ENCODE assay signal across 8 cellular contexts in the genomic region with DNA sequence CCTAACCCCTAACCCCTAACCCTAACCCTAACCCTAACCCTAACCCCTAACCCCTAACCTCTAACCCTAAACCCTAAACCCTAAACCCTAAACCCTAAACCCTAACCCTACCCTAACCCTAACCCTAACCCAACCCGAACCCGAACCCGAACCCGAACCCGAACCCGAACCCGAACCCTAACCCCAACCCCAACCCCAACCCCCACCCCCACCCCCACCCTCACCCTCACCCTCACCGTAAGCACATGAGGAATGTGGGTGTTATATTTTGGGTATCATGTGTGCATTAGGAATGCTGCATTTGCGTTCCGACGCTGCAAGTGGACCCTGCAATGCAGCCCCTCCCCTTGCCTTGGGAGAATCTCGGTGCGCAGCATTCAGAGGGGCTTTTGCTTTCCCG. TPM values are rescaled to one million over a fixed set of nuclear protein-coding genes. Genes with fewer than 3 reads are reported as not detected.
DNase-seq lines count a peak whose midpoint lies in the region; ATAC-seq, FAIRE-seq and TF ChIP-seq lines count a peak whose summit lies in the region.
"Not testable (repeated sequence)": the region's sequence is repeated elsewhere in the genome, so short reads cannot be mapped to it uniquely, and the experiment has no call there.

No MANE protein-coding gene starts in this region.

- not testable (repeated sequence) for TF ChIP-seq CTCF in A549 (IDR thresholded peaks at IDR 0.05); MM.1S (IDR thresholded peaks at IDR 0.05; ENCODE audit: low read length); RWPE2 (IDR thresholded peaks at IDR 0.05; ENCODE audit: poor library complexity, severe bottlenecking); coronary artery (IDR thresholded peaks at IDR 0.05); fibroblast of the aortic adventitia (IDR thresholded peaks at IDR 0.05; ENCODE audit: insufficient read depth, low read length); hepatocyte (IDR thresholded peaks at IDR 0.05; ENCODE audit: poor library complexity); neural progenitor cell (IDR thresholded peaks at IDR 0.05)

- H3K27me3 ChIP-seq in MM.1S (replicated peaks; ENCODE audit: insufficient read depth, low read length); RWPE2 (ENCODE audit: insufficient read depth, poor library complexity, severe bottlenecking); hepatocyte; neural progenitor cell: not testable (repeated sequence)

- 63% methylated on average over 3 of the region's 14 CpGs for WGBS in A549 (ENCODE audit: missing lambda C conversion rate)
- whole genome bisulfite sequencing in hepatocyte (ENCODE audit: low lambda C conversion rate, missing lambda C conversion rate), result 92% methylated on average over 3 of the region's 14 CpGs

- H3K4me2 ChIP-seq in A549; MM.1S (ENCODE audit: low read depth, low read length); neural progenitor cell: not testable (repeated sequence)
- H3K4me2 ChIP-seq in hepatocyte, result peak overlapping the region; percentile 67

- ATAC-seq in A549 (peak; percentile 47 to 54; a peak in 5 of 6 replicates), RWPE2 (ENCODE audit: low read depth) (peak; percentile 23; the same call in 1 of the 3 replicates)

- POLR2A ChIA-PET in A549 (lab: Yijun Ruan, JAX), result not testable (repeated sequence)

- H3K4me1 ChIP-seq in A549; MM.1S (ENCODE audit: low read length); RWPE2 (ENCODE audit: insufficient read depth, poor library complexity, severe bottlenecking); hepatocyte (ENCODE audit: insufficient read depth); neural progenitor cell: not testable (repeated sequence)

- TF ChIP-seq RAD21 in A549 (conservative IDR thresholded peaks at IDR 0.05 in 1 of 2, IDR thresholded peaks at IDR 0.05 in 1 of 2), result not testable (repeated sequence)

- not testable (repeated sequence) for H4K20me1 ChIP-seq in MM.1S (ENCODE audit: insufficient read depth, low read length); hepatocyte (ENCODE audit: insufficient read depth, poor library complexity, severe bottlenecking); neural progenitor cell (ENCODE audit: low read depth)

- not testable (repeated sequence) for H3K36me3 Mint-ChIP-seq in neural progenitor cell

- DNase-seq in A549 (ENCODE audit: low read depth in 1 of 2, low spot score in 1 of 2); RWPE2 (ENCODE audit: low spot score); hepatocyte (ENCODE audit: low spot score); neural progenitor cell (ENCODE audit: low spot score): not testable (repeated sequence)
- DNase-seq in MM.1S (peak; percentile 26), coronary artery (ENCODE audit: low spot score) (peak; percentile 64), fibroblast of the aortic adventitia (ENCODE audit: low read depth) (peak; percentile 4)

- not testable (repeated sequence) for H3K79me2 ChIP-seq in MM.1S (ENCODE audit: low read length); hepatocyte; neural progenitor cell (ENCODE audit: low read depth)

- H2AFZ ChIP-seq in MM.1S (ENCODE audit: low read length); hepatocyte; neural progenitor cell (replicated peaks): not testable (repeated sequence)

- FAIRE-seq in A549 (lab: Jason Lieb, UNC), result not testable (repeated sequence)

- H3K27me3 Mint-ChIP-seq in neural progenitor cell (ENCODE audit: insufficient read depth, low read depth), result not testable (repeated sequence)

- not testable (repeated sequence) for H3K27ac ChIP-seq in A549; MM.1S (ENCODE audit: low read length); RWPE2 (ENCODE audit: poor library complexity, severe bottlenecking); coronary artery; hepatocyte; neural progenitor cell

- CTCF ChIA-PET in A549 (lab: Yijun Ruan, JAX), result not testable (repeated sequence)

- H3K4me3 Mint-ChIP-seq in neural progenitor cell, result peak overlapping the region; percentile 63

- not testable (repeated sequence) for H3K4me3 ChIP-seq in A549; MM.1S (ENCODE audit: low read length); coronary artery; fibroblast of the aortic adventitia (ENCODE audit: low read depth, low read length); hepatocyte
- peak overlapping the region; percentile 83; the same call in 1 of the 2 replicates for H3K4me3 ChIP-seq in GM08714 (ENCODE audit: low read length)
- H3K4me3 ChIP-seq in RWPE2 (ENCODE audit: severe bottlenecking), result peak overlapping the region; percentile 37
- peak overlapping the region; percentile 43 for H3K4me3 ChIP-seq in neural progenitor cell

- not testable (repeated sequence) for TF ChIP-seq EP300 in A549 (IDR thresholded peaks at IDR 0.05)

- H3K36me3 ChIP-seq in MM.1S (replicated peaks; ENCODE audit: insufficient read depth, low read length); RWPE2 (ENCODE audit: low read depth); hepatocyte (replicated peaks; ENCODE audit: insufficient read depth, low read depth); neural progenitor cell: not testable (repeated sequence)

- H3K27ac Mint-ChIP-seq in neural progenitor cell, result not testable (repeated sequence)

- H3F3A ChIP-seq in MM.1S (ENCODE audit: insufficient read depth, low read length); neural progenitor cell (ENCODE audit: low read depth): not testable (repeated sequence)

- H3K4me1 Mint-ChIP-seq in neural progenitor cell, result not testable (repeated sequence)

- not testable (repeated sequence) for TF ChIP-seq POLR2A in A549 (IDR thresholded peaks at IDR 0.05; ENCODE audit: low read length)

- not testable (repeated sequence) for H3K9ac ChIP-seq in MM.1S (ENCODE audit: low read length); neural progenitor cell

- not testable (repeated sequence) for H3K9me2 ChIP-seq in MM.1S (replicated peaks; ENCODE audit: insufficient read depth, low read length); hepatocyte (replicated peaks; ENCODE audit: insufficient read depth)

- not testable (repeated sequence) for H3K9me3 ChIP-seq in A549; MM.1S (replicated peaks; ENCODE audit: insufficient read depth, low read length); RWPE2 (ENCODE audit: severe bottlenecking); hepatocyte (ENCODE audit: low read depth); neural progenitor cell (ENCODE audit: low read depth)

- not testable (repeated sequence) for H3K9me3 Mint-ChIP-seq in neural progenitor cell

RNA-seq across cellular contexts. Expression of gene WASHC1, which starts 19.0 kb away (rescaled TPM):
- 7.3 and 7.7 TPM in 2 replicates for polyA plus RNA-seq in A549 (2011; rRNA removed)
- polyA plus RNA-seq in A549 (2012; cell fraction: cytosol; rRNA removed), result 11.9 and 13.1 TPM in 2 replicates
- polyA plus RNA-seq in A549 (2012; cell fraction: nucleus; rRNA removed), result 46.4 and 50.1 TPM in 2 replicates
- 7.3 to 8.7 TPM (median 7.4 TPM) in 3 replicates for polyA plus RNA-seq in A549 (2017; fragmentation: RNase III; extraction: RNeasy Plus Mini Kit Qiagen cat#74134 plus additional on column Dnase treatment)
- 7.2 and 7.8 TPM in 2 replicates for polyA minus RNA-seq in A549 (2011; rRNA and poly(A)+ RNA removed)
- 2.2 and 5.2 TPM in 2 replicates for total RNA-seq in fibroblast of the aortic adventitia (ENCODE audit: low replicate concordance)
- total RNA-seq in hepatocyte, result 5.4 and 5.7 TPM in 2 replicates
- polyA plus RNA-seq in hepatocyte, result 8.7 and 9.3 TPM in 2 replicates
- 4.3 and 8.4 TPM in 2 replicates for total RNA-seq in neural progenitor cell (ENCODE audit: low replicate concordance)
